8 cellular contexts compared by ENCODE assay signal in genomic region chr1:55640708-55641473, GRCh38.
DNase-seq lines count a peak whose midpoint lies in the region; ATAC-seq and TF ChIP-seq lines count a peak whose summit lies in the region.

No MANE protein-coding gene starts in this region.

- no peak for ATAC-seq in HG03135 (IDR thresholded peaks at IDR 0.05; ENCODE audit: unreplicated experiment)
- ATAC-seq in GM18907 (IDR thresholded peaks at IDR 0.05; ENCODE audit: unreplicated experiment): no peak

- DNase-seq in AG10803 (ENCODE audit: low read depth) (peak; percentile 78), GM20000 (ENCODE audit: low spot score) (peak; percentile 59), RPMI7951 (ENCODE audit: low read depth) (peak; percentile 74), dedifferentiated amniotic fluid mesenchymal stem cell (ENCODE audit: extremely low spot score) (peak; percentile 72), midbrain (lab: John Stamatoyannopoulos, UW) (peak; percentile 81), stromal cell of bone marrow (ENCODE audit: low read depth) (peak; percentile 65)

- H3K4me3 ChIP-seq in AG10803 (ENCODE audit: low read length): peak overlapping the region; percentile 30; the same call in 1 of the 2 replicates

- TF ChIP-seq CTCF in AG10803 (conservative IDR thresholded peaks at IDR 0.05; ENCODE audit: low read length): no peak
- TF ChIP-seq CTCF in GM20000 (IDR thresholded peaks at IDR 0.05; ENCODE audit: extremely low read depth, missing control alignments): no peak
